17 cellular contexts compared by ENCODE assay signal in the genomic region with DNA sequence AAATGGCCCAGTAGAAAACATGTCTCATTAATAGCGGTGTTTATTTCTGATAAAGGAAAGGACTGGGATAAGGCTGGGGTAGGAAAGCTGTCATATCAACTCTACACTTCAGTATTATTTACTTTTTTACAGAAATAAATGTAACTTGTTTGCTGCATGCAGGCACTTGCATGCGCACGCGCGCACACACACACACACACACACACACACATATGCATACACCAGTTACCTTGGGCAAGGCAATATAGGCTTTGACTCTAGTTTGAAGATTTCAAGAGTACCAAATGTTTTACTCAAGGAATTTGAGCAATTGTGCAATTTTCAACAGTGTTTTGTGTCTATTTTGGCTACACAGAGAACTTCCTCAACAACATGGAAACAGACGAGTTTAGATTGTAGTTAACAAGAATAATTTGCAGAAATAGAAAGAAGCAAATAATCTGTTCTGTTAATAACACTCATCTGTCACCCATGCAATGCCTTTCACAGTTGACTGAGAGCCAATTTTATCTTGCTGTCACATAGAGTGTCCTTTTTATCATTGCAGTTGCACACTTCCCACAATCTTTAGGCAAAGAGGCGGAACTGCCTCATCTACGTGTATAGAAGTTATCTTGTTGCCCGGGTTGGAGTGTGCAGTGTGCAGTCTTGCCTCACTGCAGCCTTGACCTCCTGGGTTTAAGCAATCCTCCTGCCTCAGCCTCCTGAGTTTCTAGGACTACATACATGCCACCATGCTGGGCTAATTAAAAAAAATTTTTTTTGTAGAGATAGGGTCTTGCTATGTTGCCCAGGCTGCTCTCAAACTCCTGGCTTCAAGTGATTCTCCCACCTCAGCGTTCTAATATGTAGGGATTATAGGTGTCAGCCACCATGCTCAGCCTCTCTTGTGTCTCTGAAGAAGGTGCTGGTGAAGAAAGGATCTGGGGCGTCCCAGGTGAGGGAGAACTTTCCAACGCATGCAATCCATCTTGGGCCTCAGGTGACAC.
DNase-seq lines count a peak whose midpoint lies in the region; ATAC-seq and TF ChIP-seq lines count a peak whose summit lies in the region.
"Had no signal": no experiment of that assay in that cellular context is flagged by ENCODE, and none has a peak within 500 bp of the region (broad histone marks: within the 10 kb centered on the region; RNA-seq: fewer than 3 reads in every experiment).

No MANE protein-coding gene starts in this region.

- CTCF ChIA-PET in Caco-2 (lab: Charles Lee) = no interaction called here

- ATAC-seq in GM19397 (IDR thresholded peaks at IDR 0.05; ENCODE audit: unreplicated experiment) = no peak
- ATAC-seq in HG03196 (IDR thresholded peaks at IDR 0.05; ENCODE audit: unreplicated experiment) = no peak
- ATAC-seq: gastroesophageal sphincter, Panc1 had no signal

- no peaks in the 10 kb centered on the region for H3K27me3 Mint-ChIP-seq in Caco-2 (ENCODE audit: insufficient read depth, unreplicated experiment)

- DNase-seq in CD1c-positive myeloid dendritic cell (ENCODE audit: extremely low spot score) (peak; percentile 90), NAMALWA (ENCODE audit: low spot score) (peak; percentile 59), adipocyte (ENCODE audit: low read depth) (peak; percentile 39), medulla oblongata (ENCODE audit: extremely low spot score) (peak; percentile 60), Caco-2 (no peak), NCI-H345 treated with DMSO at 0.1 percent for 48 hours (lab: John Stamatoyannopoulos, UW; ENCODE audit: unreplicated experiment) (no peak)
- DNase-seq: activated gamma-delta T cell; C1 segment of cervical spinal cord; endodermal cell; GM23248; NCI-H2171; stimulated activated CD4-positive, alpha-beta T cell treated with anti-CD3 and anti-CD28 coated beads, Interleukin-2, amount 100 ng/mL, for 24 hours had no signal

- peaks cover 18% of the 10 kb centered on the region for H3K4me1 ChIP-seq in adipocyte (ENCODE audit: control insufficient read depth, insufficient read depth, low read length)
- no peaks in the 10 kb centered on the region for H3K4me1 ChIP-seq in Caco-2
- H3K4me1 ChIP-seq: gastroesophageal sphincter had no signal

- no peak for TF ChIP-seq CTCF in Caco-2 (IDR thresholded peaks at IDR 0.05; ENCODE audit: insufficient read depth in 1 of 2, low read depth in 1 of 2, low read length in 1 of 2, severe bottlenecking in 1 of 2, unreplicated experiment in 1 of 2)

- no peak overlapping the region for H3K4me3 Mint-ChIP-seq in Caco-2 (ENCODE audit: unreplicated experiment)
- H3K4me3 Mint-ChIP-seq: brain, endodermal cell had no signal

- H3K9ac ChIP-seq in adipocyte (ENCODE audit: low read length) = no peak overlapping the region
- H3K9ac ChIP-seq: GM23248 had no signal

- peaks cover 3% of the 10 kb centered on the region for H3K27me3 ChIP-seq in adipocyte (replicated peaks; ENCODE audit: control insufficient read depth, insufficient read depth, low read length)
- no peaks in the 10 kb centered on the region for H3K27me3 ChIP-seq in Caco-2 (replicated peaks; ENCODE audit: control insufficient read depth, insufficient read depth, low read length)
- H3K27me3 ChIP-seq: gastroesophageal sphincter had no signal

- H3K4me1 Mint-ChIP-seq in Caco-2 (ENCODE audit: low read depth, unreplicated experiment) = no peaks in the 10 kb centered on the region

- intact Hi-C loops in Caco-2 (cut with micrococcal nuclease; ENCODE audit: unreplicated experiment) = loop anchor here (10.0 kb wide), 1 partner anchor 109 kb away; no protein-coding TSS in a partner anchor

- H3K4me3 ChIP-seq in adipocyte (ENCODE audit: low read length) = no peak overlapping the region
- H3K4me3 ChIP-seq in Caco-2 (ENCODE audit: low read depth, low read length) = no peak overlapping the region
- H3K4me3 ChIP-seq: gastroesophageal sphincter, GM23248 had no signal

- H3K9me3 ChIP-seq in adipocyte (ENCODE audit: control insufficient read depth, low read length) (no peaks in the 10 kb centered on the region), Caco-2 (no peaks in the 10 kb centered on the region)
- H3K9me3 ChIP-seq: gastroesophageal sphincter had no signal

- H3K36me3 ChIP-seq in adipocyte (ENCODE audit: control insufficient read depth, insufficient read depth, low read length, severe bottlenecking) (no peaks in the 10 kb centered on the region), Caco-2 (ENCODE audit: control insufficient read depth, insufficient read depth, low read length) (no peaks in the 10 kb centered on the region)
- H3K36me3 ChIP-seq: gastroesophageal sphincter had no signal

- POLR2A ChIA-PET in Caco-2 (lab: Charles Lee) = no interaction called here

- H3K36me3 Mint-ChIP-seq in Caco-2 (ENCODE audit: insufficient read depth, unreplicated experiment) = no peaks in the 10 kb centered on the region
- H3K36me3 Mint-ChIP-seq: brain had no signal

- no peak overlapping the region for H3K27ac Mint-ChIP-seq in Caco-2 (ENCODE audit: unreplicated experiment)
- H3K27ac Mint-ChIP-seq: brain, endodermal cell had no signal

- H3K9me3 Mint-ChIP-seq in Caco-2 (ENCODE audit: unreplicated experiment) = no peaks in the 10 kb centered on the region
- H3K9me3 Mint-ChIP-seq: brain, endodermal cell had no signal

- BruUV-seq in Caco-2 (replicated peaks; lab: Mats Ljungman, UMichigan) = no TSS peak

Comparison
In these comparisons a context has a peak if more than half of its experiments do, and no peak if none do; other contexts are left out.
1. DNase-seq: peak in CD1c-positive myeloid dendritic cell (single experiment), NAMALWA (single experiment), adipocyte (single experiment) and medulla oblongata (single experiment); none in Caco-2 (0 of 2) and NCI-H345 treated with DMSO at 0.1 percent for 48 hours (single experiment).